In genomic region chr9:114317665-114318357, GRCh38 we compare ENCODE assay signal across 1 cellular context.
A peak's percentile ranks its signal among the peaks of the same experiment; 100 is the strongest.
TF ChIP-seq lines count a peak whose summit lies in the region.

No MANE protein-coding gene starts in this region.

TF ChIP-seq in HepG2, 621 proteins besides CTCF, POLR2A, EP300 and RAD21 (continued from another document):
- TF ChIP-seq HINFP (CRISPR knock-in tag; IDR thresholded peaks at IDR 0.05; ENCODE audit: low read depth): no peak
- 0 out of 2 replicates have a peak, but pooled peaks have one; percentile 44 for TF ChIP-seq KLF6 (CRISPR knock-in tag; IDR thresholded peaks at IDR 0.05)
- TF ChIP-seq MAZ (IDR thresholded peaks at IDR 0.05; ENCODE audit: borderline replicate concordance, low read depth, low read length): no peak
- TF ChIP-seq MAZ (CRISPR knock-in tag; IDR thresholded peaks at IDR 0.05; ENCODE audit: low read depth): no peak
- peak; percentile 85 to 99 for TF ChIP-seq ATF4 (CRISPR knock-in tag; IDR thresholded peaks at IDR 0.05)
- TF ChIP-seq HHEX (CRISPR knock-in tag; IDR thresholded peaks at IDR 0.05): no peak
- no peak for TF ChIP-seq CHD4 (IDR thresholded peaks at IDR 0.05; ENCODE audit: borderline replicate concordance, low read length)
- peak; percentile 89 for TF ChIP-seq CEBPG (CRISPR knock-in tag; IDR thresholded peaks at IDR 0.05)
- TF ChIP-seq GTF3A (CRISPR knock-in tag; conservative IDR thresholded peaks at IDR 0.05): no peak
- TF ChIP-seq GATAD2A (CRISPR knock-in tag; IDR thresholded peaks at IDR 0.05): peak; percentile 46; the same call in 1 of the 2 replicates
- peak; percentile 92 for TF ChIP-seq CEBPB (IDR thresholded peaks at IDR 0.05; ENCODE audit: borderline replicate concordance, low read depth, low read length)
- TF ChIP-seq THAP11 (CRISPR knock-in tag; IDR thresholded peaks at IDR 0.05): peak; percentile 48; the same call in 1 of the 2 replicates
- TF ChIP-seq TBL1XR1 (IDR thresholded peaks at IDR 0.05; ENCODE audit: borderline replicate concordance, low read length, partially characterized antibody): no peak
- no peak for TF ChIP-seq AKNA (CRISPR knock-in tag; IDR thresholded peaks at IDR 0.05; ENCODE audit: borderline replicate concordance)
- TF ChIP-seq ZNF546 (CRISPR knock-in tag; conservative IDR thresholded peaks at IDR 0.05): no peak
- 0 out of 4 replicates have a peak, but pooled peaks of 1 of the 2 experiments have one; percentile 35 for TF ChIP-seq KLF16 (CRISPR knock-in tag; IDR thresholded peaks at IDR 0.05)
- TF ChIP-seq ATF7 (IDR thresholded peaks at IDR 0.05): peak; percentile 73
- TF ChIP-seq ATF7 (CRISPR knock-in tag; IDR thresholded peaks at IDR 0.05): no peak
